39 cellular contexts compared by ENCODE assay signal in the genomic region with DNA sequence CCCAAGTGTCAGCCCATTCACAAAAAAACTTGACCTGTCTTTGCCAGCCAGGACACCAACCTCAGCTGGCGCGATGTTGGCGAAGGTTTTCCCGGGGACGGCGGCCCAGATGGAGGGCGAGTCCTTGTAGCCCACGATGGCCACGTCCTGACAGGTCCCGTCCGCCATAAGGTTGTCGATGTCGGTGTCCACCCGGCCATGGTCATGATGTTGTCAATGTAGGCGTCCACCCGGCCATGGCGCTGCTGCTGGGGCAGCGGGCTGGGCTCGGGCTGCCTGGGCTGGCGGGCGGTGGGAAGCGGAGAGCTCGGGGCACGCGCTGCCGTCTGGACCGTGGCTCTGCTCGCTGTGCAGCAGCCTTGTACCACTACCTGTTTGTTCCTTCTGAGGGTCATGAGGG. TPM values are rescaled to one million over a fixed set of nuclear protein-coding genes. Genes with fewer than 3 reads are reported as not detected.
"Had no signal": no experiment of that assay in that cellular context is flagged by ENCODE, and none has a peak within 500 bp of the region (broad histone marks: within the 10 kb centered on the region; RNA-seq: fewer than 3 reads in every experiment).

No MANE protein-coding gene starts in this region.

- H3K4me1 ChIP-seq: adrenal gland, body of pancreas had no signal

- H3K4me1 Mint-ChIP-seq: activated B cell treated with CpG ODN at 0.5 μM for 24 hours; activated CD4-positive, alpha-beta T cell treated with anti-CD3 and anti-CD28 coated beads, Interleukin-2, amount 10 ng/mL, durations not matched to agents 24 days and 14 days; activated naive CD8-positive, alpha-beta T cell treated with anti-CD3 and anti-CD28 coated beads for 36 hours; activated T-helper 17 cell treated with anti-CD3 and anti-CD28 coated beads, Interleukin-2, amount 50 U/mL, for 72 hours had no signal

- H3K9me3 ChIP-seq: adrenal gland, body of pancreas, breast epithelium had no signal

- FAIRE-seq: astrocyte, TTC549 had no signal

- H3K4me3 Mint-ChIP-seq: activated B cell treated with CpG ODN at 0.5 μM for 24 hours; activated CD4-positive, alpha-beta memory T cell treated with anti-CD3 and anti-CD28 coated beads for 36 hours; activated CD4-positive, alpha-beta T cell treated with anti-CD3 and anti-CD28 coated beads, Interleukin-2, amount 10 ng/mL, durations not matched to agents 24 days and 14 days; activated CD8-positive, alpha-beta T cell treated with anti-CD3 and anti-CD28 coated beads for 36 hours; activated naive CD4-positive, alpha-beta T cell treated with anti-CD3 and anti-CD28 coated beads for 36 hours; activated naive CD8-positive, alpha-beta T cell treated with anti-CD3 and anti-CD28 coated beads for 36 hours; activated T-cell treated with anti-CD3 and anti-CD28 coated beads, Interleukin-2, amount 50 U/mL, for 4 hours; activated T-cell treated with anti-CD3 and anti-CD28 coated beads, Interleukin-2, amount 50 U/mL, for 72 hours; activated T-helper 1 cell treated with anti-CD3 and anti-CD28 coated beads, Interleukin-12 subunit alpha, Interleukin-12 subunit beta, Interleukin-2, Interleukin-4 antibody, amounts not matched to agents 30 ng/mL and 10 ng/mL and 1 ng/mL, durations not matched to agents 14 hours and 24 hours and 36 hours; activated T-helper 17 cell treated with anti-CD3 and anti-CD28 coated beads, Interleukin-2, amount 50 U/mL, for 72 hours; T-helper 1 cell treated with Interleukin-12 subunit alpha and Interleukin-12 subunit beta and Interleukin-4 antibody, amounts not matched to agents 30 μg/mL and 1 μg/mL, for 36 hours; T-helper 2 cell treated with Interferon-gamma antibody and Interleukin-4, amounts not matched to agents 5 μg/mL and 100 μg/mL, for 36 hours had no signal

- H3K36me3 Mint-ChIP-seq: activated CD4-positive, alpha-beta memory T cell treated with anti-CD3 and anti-CD28 coated beads for 36 hours; activated naive CD4-positive, alpha-beta T cell treated with anti-CD3 and anti-CD28 coated beads, Interleukin-2, amount 50 U/mL, for 72 hours; activated naive CD8-positive, alpha-beta T cell treated with anti-CD3 and anti-CD28 coated beads for 36 hours had no signal

- H3K27me3 Mint-ChIP-seq: activated naive CD8-positive, alpha-beta T cell treated with anti-CD3 and anti-CD28 coated beads for 36 hours had no signal

- H3K27ac ChIP-seq: adrenal gland, body of pancreas, brain microvascular endothelial cell, breast epithelium, VCaP had no signal

- H3K36me3 ChIP-seq: adrenal gland, brain microvascular endothelial cell, breast epithelium had no signal

- ATAC-seq: activated CD8-positive, alpha-beta T cell treated with anti-CD3 and anti-CD28 coated beads for 36 hours; activated naive CD4-positive, alpha-beta T cell treated with anti-CD3 and anti-CD28 coated beads, Interleukin-2, amount 50 U/mL, for 72 hours; activated T-cell treated with anti-CD3 and anti-CD28 coated beads, Interleukin-2, amount 50 U/mL, for 4 hours; activated T-cell treated with anti-CD3 and anti-CD28 coated beads, Interleukin-2, amount 50 U/mL, for 72 hours; activated T-helper 17 cell treated with anti-CD3 and anti-CD28 coated beads, Interleukin-2, amount 50 U/mL, for 72 hours; body of pancreas had no signal

- DNase-seq: activated B cell treated with CpG ODN at 0.5 μM for 24 hours; activated CD4-positive, alpha-beta memory T cell treated with anti-CD3 and anti-CD28 coated beads for 36 hours; activated CD4-positive, alpha-beta T cell treated with anti-CD3 and anti-CD28 coated beads for 4 hours; activated CD4-positive, alpha-beta T cell treated with anti-CD3 and anti-CD28 coated beads, Interleukin-2, amount 10 ng/mL, durations not matched to agents 24 days and 14 days; activated CD4-positive, alpha-beta T cell treated with anti-CD3 and anti-CD28 coated beads, Interleukin-2, amount 50 U/mL, for 1 hour; activated CD4-positive, alpha-beta T cell treated with anti-CD3 and anti-CD28 coated beads, Interleukin-2, amount 50 U/mL, for 4 hours; activated CD4-positive, CD25-positive, alpha-beta regulatory T cell treated with anti-CD3 and anti-CD28 coated beads, Interleukin-2, amount 50 U/mL, for 72 hours; activated CD8-positive, alpha-beta memory T cell treated with anti-CD3 and anti-CD28 coated beads, Interleukin-2, amount 50 U/mL, for 4 hours; activated CD8-positive, alpha-beta T cell treated with anti-CD3 and anti-CD28 coated beads for 36 hours; activated effector memory CD4-positive, alpha-beta T cell treated with anti-CD3 and anti-CD28 coated beads, Interleukin-2, amount 50 U/mL, for 16 hours; activated gamma-delta T cell treated with Interleukin-2 at 50 U/mL for 16 hours; activated naive CD4-positive, alpha-beta T cell; activated naive CD4-positive, alpha-beta T cell treated with anti-CD3 and anti-CD28 coated beads for 36 hours; activated naive CD4-positive, alpha-beta T cell treated with anti-CD3 and anti-CD28 coated beads, Interleukin-2, amount 50 U/mL, for 16 hours; activated naive CD8-positive, alpha-beta T cell treated with anti-CD3 and anti-CD28 coated beads for 36 hours; activated T-cell treated with anti-CD3 and anti-CD28 coated beads for 4 hours; activated T-cell treated with anti-CD3 and anti-CD28 coated beads, Interleukin-2, amount 50 U/mL, for 1 hour; activated T-cell treated with anti-CD3 and anti-CD28 coated beads, Interleukin-2, amount 50 U/mL, for 4 hours; activated T-cell treated with anti-CD3 and anti-CD28 coated beads, Interleukin-2, amount 50 U/mL, for 72 hours; adrenal gland; amniotic stem cell; aorta; body of pancreas; brain microvascular endothelial cell; central memory CD4-positive, alpha-beta T cell; T-helper 2 cell; T-helper 9 cell had no signal

- H3K9me3 Mint-ChIP-seq: activated B cell treated with CpG ODN at 0.5 μM for 24 hours; activated CD4-positive, alpha-beta memory T cell treated with anti-CD3 and anti-CD28 coated beads for 36 hours; activated CD4-positive, alpha-beta T cell treated with anti-CD3 and anti-CD28 coated beads, Interleukin-2, amount 10 ng/mL, durations not matched to agents 24 days and 14 days; activated CD8-positive, alpha-beta T cell treated with anti-CD3 and anti-CD28 coated beads for 36 hours; activated naive CD4-positive, alpha-beta T cell treated with anti-CD3 and anti-CD28 coated beads for 36 hours; activated naive CD4-positive, alpha-beta T cell treated with anti-CD3 and anti-CD28 coated beads, Interleukin-2, amount 50 U/mL, for 72 hours; activated naive CD8-positive, alpha-beta T cell treated with anti-CD3 and anti-CD28 coated beads for 36 hours; activated T-cell treated with anti-CD3 and anti-CD28 coated beads, Interleukin-2, amount 50 U/mL, for 4 hours; activated T-cell treated with anti-CD3 and anti-CD28 coated beads, Interleukin-2, amount 50 U/mL, for 72 hours; activated T-helper 1 cell treated with anti-CD3 and anti-CD28 coated beads, Interleukin-12 subunit alpha, Interleukin-12 subunit beta, Interleukin-2, Interleukin-4 antibody, amounts not matched to agents 30 ng/mL and 10 ng/mL and 1 ng/mL, durations not matched to agents 14 hours and 24 hours and 36 hours; activated T-helper 17 cell treated with anti-CD3 and anti-CD28 coated beads, Interleukin-2, amount 50 U/mL, for 72 hours; T-helper 1 cell treated with Interleukin-12 subunit alpha and Interleukin-12 subunit beta and Interleukin-4 antibody, amounts not matched to agents 30 μg/mL and 1 μg/mL, for 36 hours; T-helper 2 cell treated with Interferon-gamma antibody and Interleukin-4, amounts not matched to agents 5 μg/mL and 100 μg/mL, for 36 hours had no signal

- H3K27ac Mint-ChIP-seq: activated B cell treated with CpG ODN at 0.5 μM for 24 hours; activated CD4-positive, alpha-beta memory T cell treated with anti-CD3 and anti-CD28 coated beads for 36 hours; activated CD4-positive, alpha-beta T cell treated with anti-CD3 and anti-CD28 coated beads, Interleukin-2, amount 10 ng/mL, durations not matched to agents 24 days and 14 days; activated CD8-positive, alpha-beta T cell treated with anti-CD3 and anti-CD28 coated beads for 36 hours; activated naive CD4-positive, alpha-beta T cell treated with anti-CD3 and anti-CD28 coated beads for 36 hours; activated naive CD4-positive, alpha-beta T cell treated with anti-CD3 and anti-CD28 coated beads, Interleukin-2, amount 50 U/mL, for 72 hours; activated naive CD8-positive, alpha-beta T cell treated with anti-CD3 and anti-CD28 coated beads for 36 hours; activated T-cell treated with anti-CD3 and anti-CD28 coated beads, Interleukin-2, amount 50 U/mL, for 72 hours; activated T-helper 1 cell treated with anti-CD3 and anti-CD28 coated beads, Interleukin-12 subunit alpha, Interleukin-12 subunit beta, Interleukin-2, Interleukin-4 antibody, amounts not matched to agents 30 ng/mL and 10 ng/mL and 1 ng/mL, durations not matched to agents 14 hours and 24 hours and 36 hours; activated T-helper 17 cell treated with anti-CD3 and anti-CD28 coated beads, Interleukin-2, amount 50 U/mL, for 72 hours; T-helper 1 cell treated with Interleukin-12 subunit alpha and Interleukin-12 subunit beta and Interleukin-4 antibody, amounts not matched to agents 30 μg/mL and 1 μg/mL, for 36 hours; T-helper 2 cell treated with Interferon-gamma antibody and Interleukin-4, amounts not matched to agents 5 μg/mL and 100 μg/mL, for 36 hours had no signal

- H3K4me3 ChIP-seq: adrenal gland, body of pancreas, breast epithelium had no signal

RNA-seq across cellular contexts. Expression of gene MYOC, which starts 18.3 kb away (rescaled TPM):
- total RNA-seq: activated B cell treated with CpG ODN at 0.5 μM for 24 hours; activated CD4-positive, alpha-beta memory T cell treated with anti-CD3 and anti-CD28 coated beads for 36 hours; activated CD4-positive, alpha-beta T cell treated with anti-CD3 and anti-CD28 coated beads, Interleukin-2, amount 10 ng/mL, durations not matched to agents 24 days and 14 days; activated CD8-positive, alpha-beta memory T cell treated with anti-CD3 and anti-CD28 coated beads for 36 hours; activated CD8-positive, alpha-beta T cell treated with anti-CD3 and anti-CD28 coated beads for 36 hours; activated naive CD4-positive, alpha-beta T cell treated with anti-CD3 and anti-CD28 coated beads for 36 hours; activated naive CD4-positive, alpha-beta T cell treated with anti-CD3 and anti-CD28 coated beads, Interleukin-2, amount 50 U/mL, for 72 hours; activated naive CD8-positive, alpha-beta T cell treated with anti-CD3 and anti-CD28 coated beads for 36 hours; activated T-cell treated with anti-CD3 and anti-CD28 coated beads, Interleukin-2, amount 50 U/mL, for 4 hours; activated T-cell treated with anti-CD3 and anti-CD28 coated beads, Interleukin-2, amount 50 U/mL, for 72 hours; activated T-helper 1 cell treated with anti-CD3 and anti-CD28 coated beads, Interleukin-12 subunit alpha, Interleukin-12 subunit beta, Interleukin-2, Interleukin-4 antibody, amounts not matched to agents 30 ng/mL and 10 ng/mL and 1 ng/mL, durations not matched to agents 14 hours and 24 hours and 36 hours; activated T-helper 17 cell treated with anti-CD3 and anti-CD28 coated beads, Interleukin-2, amount 50 U/mL, for 72 hours; astrocyte had no signal

RNA-seq across cellular contexts. Expression of gene MYOCOS, which starts 48.7 kb away (rescaled TPM):
- total RNA-seq: activated CD4-positive, alpha-beta memory T cell treated with anti-CD3 and anti-CD28 coated beads for 36 hours; activated CD4-positive, alpha-beta T cell treated with anti-CD3 and anti-CD28 coated beads, Interleukin-2, amount 10 ng/mL, durations not matched to agents 24 days and 14 days; activated CD8-positive, alpha-beta memory T cell treated with anti-CD3 and anti-CD28 coated beads for 36 hours; activated CD8-positive, alpha-beta T cell treated with anti-CD3 and anti-CD28 coated beads for 36 hours; activated naive CD4-positive, alpha-beta T cell treated with anti-CD3 and anti-CD28 coated beads for 36 hours; adrenal gland; aorta; astrocyte; body of pancreas; breast epithelium; cardiac septum; cerebellum had no signal
- polyA plus RNA-seq: adrenal gland, aorta had no signal
